Comparison of ENCODE assay signal across 8 cellular contexts in genomic region chr11:96246718-96247540, GRCh38.
DNase-seq lines count a peak whose midpoint lies in the region; ATAC-seq and TF ChIP-seq lines count a peak whose summit lies in the region.

No MANE protein-coding gene starts in this region.

- POLR2A ChIA-PET in SK-N-SH (lab: Yijun Ruan, JAX): no interaction called here

- peaks cover 28% of the 10 kb centered on the region for H3F3A ChIP-seq in SK-N-SH (replicated peaks; ENCODE audit: insufficient read depth)

- TF ChIP-seq RAD21 in SK-N-SH (IDR thresholded peaks at IDR 0.05; ENCODE audit: low read length): no peak

- DNase-seq in NOMO-1 (lab: John Stamatoyannopoulos, UW; ENCODE audit: unreplicated experiment in 2 of 2): peak; percentile 21 to 62
- DNase-seq in NOMO-1 treated with dmso at 0.1 percent for 144 hours (lab: John Stamatoyannopoulos, UW; ENCODE audit: unreplicated experiment): no peak
- no peak for DNase-seq in SK-N-SH
- DNase-seq in fibroblast of lung (ENCODE audit: low read depth in 2 of 2): peak; percentile 63 to 88
- no peak for DNase-seq in GF-D8 (lab: John Stamatoyannopoulos, UW)
- no peak for DNase-seq in GOT3 (lab: John Stamatoyannopoulos, UW)
- no peak for DNase-seq in psoas muscle

- CTCF ChIA-PET in SK-N-SH (lab: Yijun Ruan, JAX): no interaction called here

- intact Hi-C loops in psoas muscle (cut with DNase I): no loop called here

- 67% methylated on average over 2 of the region's 4 CpGs for WGBS in SK-N-SH (ENCODE audit: low lambda C conversion rate)
- WGBS in psoas muscle, 3 donors: 36 to 48% (median 45%) methylated on average over 4 of the region's 4 CpGs

- H3K9ac ChIP-seq in SK-N-SH (no peak overlapping the region; the same call in 1 of the 2 replicates), fibroblast of lung (ENCODE audit: insufficient read depth, low read length) (no peak overlapping the region)

- H3K36me3 Mint-ChIP-seq in stimulated activated naive CD8-positive, alpha-beta T cell treated with anti-CD3 and anti-CD28 coated beads, Interleukin-15, Interleukin-2, amounts not matched to agents 100 ng/mL and 50 ng/mL, for 24 hours (ENCODE audit: low read depth): peaks cover 5% of the 10 kb centered on the region

- TF ChIP-seq EP300 in SK-N-SH (IDR thresholded peaks at IDR 0.05; ENCODE audit: borderline replicate concordance in 1 of 2, low read depth in 1 of 2, low read length in 1 of 2): no peak

- H3K4me3 ChIP-seq in SK-N-SH (ENCODE audit: low read depth in 2 of 2, low read length in 1 of 2) (no peak overlapping the region), fibroblast of lung (replicated peaks in 1 of 4; ENCODE audit: control extremely low read depth in 1 of 4, insufficient read depth in 1 of 4, low read depth in 3 of 4, low read length in 4 of 4) (no peak overlapping the region), psoas muscle (no peak overlapping the region)

- H3K27ac Mint-ChIP-seq in stimulated activated naive CD8-positive, alpha-beta T cell treated with anti-CD3 and anti-CD28 coated beads, Interleukin-15, Interleukin-2, amounts not matched to agents 100 ng/mL and 50 ng/mL, for 24 hours: peak overlapping the region; percentile 87

- no peak for ATAC-seq in psoas muscle

- H3K27me3 ChIP-seq in SK-N-SH (ENCODE audit: insufficient read depth) (no peaks in the 10 kb centered on the region), fibroblast of lung (ENCODE audit: control insufficient read depth, insufficient read depth, low read length) (no peaks in the 10 kb centered on the region), psoas muscle (ENCODE audit: insufficient read depth in 3 of 3, low read length in 2 of 3) (no peaks in the 10 kb centered on the region)

- H3K27me3 Mint-ChIP-seq in stimulated activated naive CD8-positive, alpha-beta T cell treated with anti-CD3 and anti-CD28 coated beads, Interleukin-15, Interleukin-2, amounts not matched to agents 100 ng/mL and 50 ng/mL, for 24 hours: no peaks in the 10 kb centered on the region

- H3K79me2 ChIP-seq in SK-N-SH (ENCODE audit: insufficient read depth) (peaks cover 84% of the 10 kb centered on the region), fibroblast of lung (ENCODE audit: control insufficient read depth, insufficient read depth, low read length) (peaks cover 25% of the 10 kb centered on the region)

- H4K20me1 ChIP-seq in SK-N-SH (ENCODE audit: insufficient read depth) (no peaks in the 10 kb centered on the region; the same call in 1 of the 2 replicates), fibroblast of lung (ENCODE audit: control insufficient read depth, extremely low read depth, insufficient read depth, low read length) (no peaks in the 10 kb centered on the region)

- H3K9me3 ChIP-seq in SK-N-SH (no peaks in the 10 kb centered on the region), fibroblast of lung (ENCODE audit: control insufficient read depth, insufficient read depth, low read depth, low read length) (no peaks in the 10 kb centered on the region), psoas muscle (no peaks in the 10 kb centered on the region)

- H3K9me2 ChIP-seq in SK-N-SH: no peaks in the 10 kb centered on the region

- TF ChIP-seq CTCF in SK-N-SH (IDR thresholded peaks at IDR 0.05): no peak
- TF ChIP-seq CTCF in fibroblast of lung (conservative IDR thresholded peaks at IDR 0.05 in 1 of 2, IDR thresholded peaks at IDR 0.05 in 1 of 2; ENCODE audit: low read depth in 1 of 2, low read length in 2 of 2): no peak
- TF ChIP-seq CTCF in psoas muscle (IDR thresholded peaks at IDR 0.05): no peak

- H3K9me3 Mint-ChIP-seq in stimulated activated naive CD8-positive, alpha-beta T cell treated with anti-CD3 and anti-CD28 coated beads, Interleukin-15, Interleukin-2, amounts not matched to agents 100 ng/mL and 50 ng/mL, for 24 hours: no peaks in the 10 kb centered on the region

- peak overlapping the region; percentile 47 to 61 for H3K27ac ChIP-seq in SK-N-SH (ENCODE audit: low read depth in 2 of 2, low read length in 1 of 2)
- H3K27ac ChIP-seq in fibroblast of lung (ENCODE audit: insufficient read depth, low read length): peak overlapping the region; percentile 40
- no peak overlapping the region for H3K27ac ChIP-seq in psoas muscle

- H2AFZ ChIP-seq in SK-N-SH (ENCODE audit: low read depth): no peak overlapping the region
- no peak overlapping the region for H2AFZ ChIP-seq in fibroblast of lung (ENCODE audit: low read length)

- H3K4me2 ChIP-seq in SK-N-SH (peak overlapping the region; percentile 14; the same call in 1 of the 2 replicates), fibroblast of lung (ENCODE audit: extremely low read depth, insufficient read depth, low read length) (peak overlapping the region; percentile 34)

- H3K4me1 ChIP-seq in SK-N-SH (ENCODE audit: control insufficient read depth in 1 of 2, insufficient read depth in 2 of 2, low read depth in 1 of 2, low read length in 1 of 2) (peaks cover 11 to 27% of the 10 kb centered on the region in 2 experiments; a peak in 3 of 4 replicates), fibroblast of lung (ENCODE audit: control insufficient read depth, extremely low read depth, insufficient read depth, low read length) (peaks cover 20% of the 10 kb centered on the region), psoas muscle (peaks cover 4% of the 10 kb centered on the region)

- H3K4me1 Mint-ChIP-seq in stimulated activated naive CD8-positive, alpha-beta T cell treated with anti-CD3 and anti-CD28 coated beads, Interleukin-15, Interleukin-2, amounts not matched to agents 100 ng/mL and 50 ng/mL, for 24 hours (ENCODE audit: low read depth): peaks cover 87% of the 10 kb centered on the region

- H3K4me3 Mint-ChIP-seq in stimulated activated naive CD8-positive, alpha-beta T cell treated with anti-CD3 and anti-CD28 coated beads, Interleukin-15, Interleukin-2, amounts not matched to agents 100 ng/mL and 50 ng/mL, for 24 hours: peak overlapping the region; percentile 67

- H3K36me3 ChIP-seq in SK-N-SH (replicated peaks in 1 of 2; ENCODE audit: control insufficient read depth in 1 of 2, insufficient read depth in 2 of 2, low read length in 1 of 2): peaks cover 0 to 14% of the 10 kb centered on the region in 2 experiments
- no peaks in the 10 kb centered on the region for H3K36me3 ChIP-seq in fibroblast of lung (ENCODE audit: control insufficient read depth, insufficient read depth, low read length)
- no peaks in the 10 kb centered on the region for H3K36me3 ChIP-seq in psoas muscle (ENCODE audit: insufficient read depth in 1 of 2, low read depth in 1 of 2)

TF ChIP-seq in SK-N-SH, 30 proteins besides CTCF, POLR2A, EP300 and RAD21:
- TF ChIP-seq PBX3 (IDR thresholded peaks at IDR 0.05) (peak; percentile 66), CHD2 (IDR thresholded peaks at IDR 0.05; ENCODE audit: low read length, partially characterized antibody) (no peak)

Comparison
In these comparisons a context has a peak if more than half of its experiments do, and no peak if none do; other contexts are left out.
1. DNase-seq: peak in NOMO-1 (2 of 2) and fibroblast of lung (2 of 2); none in NOMO-1 treated with dmso at 0.1 percent for 144 hours (single experiment), SK-N-SH (single experiment), GF-D8 (single experiment), GOT3 (single experiment) and psoas muscle (0 of 2).